Comparison of ENCODE assay signal across 8 cellular contexts in genomic region chr1:246564839-246565750, GRCh38. TPM values are rescaled to one million over a fixed set of nuclear protein-coding genes. Genes with fewer than 3 reads are reported as not detected.
A peak's percentile ranks its signal among the peaks of the same experiment; 100 is the strongest.
DNase-seq lines count a peak whose midpoint lies in the region; ATAC-seq and TF ChIP-seq lines count a peak whose summit lies in the region.

No MANE protein-coding gene starts in this region.

- H3K9me3 ChIP-seq in ascending aorta (no peaks in the 10 kb centered on the region), lower lobe of right lung (no peaks in the 10 kb centered on the region), uterus (no peaks in the 10 kb centered on the region)

- H3K36me3 ChIP-seq in ascending aorta, result peaks cover 0 to 10% of the 10 kb centered on the region in 2 donors
- peaks cover 25% of the 10 kb centered on the region for H3K36me3 ChIP-seq in lower lobe of right lung
- H3K36me3 ChIP-seq in uterus, result no peaks in the 10 kb centered on the region

- TF ChIP-seq CTCF in ascending aorta (IDR thresholded peaks at IDR 0.05), result no peak
- no peak for TF ChIP-seq CTCF in lower lobe of right lung (IDR thresholded peaks at IDR 0.05)
- no peak for TF ChIP-seq CTCF in uterus (IDR thresholded peaks at IDR 0.05)
- TF ChIP-seq CTCF in GM10266 (IDR thresholded peaks at IDR 0.05; ENCODE audit: control insufficient read depth, insufficient read depth, low read depth, missing control alignments), result no peak

- H3K27ac ChIP-seq in ascending aorta (peak overlapping the region; percentile 90 to 98), lower lobe of right lung (peak overlapping the region; percentile 96), uterus (peak overlapping the region; percentile 91 to 92)

- intact Hi-C loops in ascending aorta (cut with DNase I), result loop anchor here (5.0 kb wide), 6 partner anchors 42 to 1703 kb away; partner anchors contain the start of genes HNRNPU, SMYD3 and ZNF496
- intact Hi-C loops in lower lobe of right lung (cut with DNase I), result no loop called here
- intact Hi-C loops in uterus (cut with DNase I; ENCODE audit: low total_unique reads), result loop anchor here (10.0 kb wide), 1 partner anchor 130 kb away; no protein-coding TSS in a partner anchor

- ATAC-seq in lower lobe of right lung, result no peak

- H3K4me3 ChIP-seq in ascending aorta, result peak overlapping the region; percentile 93 to 98
- H3K4me3 ChIP-seq in lower lobe of right lung, result peak overlapping the region; percentile 100
- peak overlapping the region; percentile 66 to 75 for H3K4me3 ChIP-seq in uterus

- TF ChIP-seq POLR2A in uterus (IDR thresholded peaks at IDR 0.05), result no peak

- peaks cover 11 to 29% of the 10 kb centered on the region in 2 donors for H3K4me1 ChIP-seq in ascending aorta
- H3K4me1 ChIP-seq in lower lobe of right lung, result peaks cover 47% of the 10 kb centered on the region
- H3K4me1 ChIP-seq in uterus, result peaks cover 0 to 13% of the 10 kb centered on the region in 2 donors

- peak; percentile 14 for DNase-seq in stimulated activated CD4-positive, alpha-beta T cell treated with anti-CD3 and anti-CD28 coated beads, Interleukin-4, amount 100 ng/mL, for 1 hour
- DNase-seq in stimulated activated CD4-positive, alpha-beta T cell treated with anti-CD3 and anti-CD28 coated beads, Interleukin-2, amount 100 ng/mL, for 48 hours, result no peak
- no peak for DNase-seq in ascending aorta (ENCODE audit: low spot score in 2 of 2)
- no peak for DNase-seq in lower lobe of right lung
- no peak for DNase-seq in uterus
- no peak for DNase-seq in hippocampal formation (lab: John Stamatoyannopoulos, UW)
- no peak for DNase-seq in SHP77 treated with DMSO at 0.1 percent for 48 hours (lab: John Stamatoyannopoulos, UW)
- no peak for DNase-seq in GM10266 (ENCODE audit: extremely low spot score)

- no peaks in the 10 kb centered on the region for H3K27me3 ChIP-seq in ascending aorta
- no peaks in the 10 kb centered on the region for H3K27me3 ChIP-seq in lower lobe of right lung (ENCODE audit: low read depth)
- H3K27me3 ChIP-seq in uterus, result no peaks in the 10 kb centered on the region

RNA-seq across cellular contexts. Expression of gene TFB2M, which starts 1.0 kb away (rescaled TPM):
- 1.6 TPM for total RNA-seq in ascending aorta
- 10.2 TPM for total RNA-seq in lower lobe of right lung
- 10 to 100 TPM in 1 of 4 donors, 1 to 10 TPM in 3; 3.5 to 25.0 (median 8.8) TPM for total RNA-seq in uterus

RNA-seq across cellular contexts. Expression of gene CNST, which starts 1.2 kb away (rescaled TPM):
- total RNA-seq in ascending aorta, result 125 TPM
- 31.4 TPM for total RNA-seq in lower lobe of right lung
- 10 to 100 TPM; 19.7 to 31.0 (median 29.2) TPM for total RNA-seq in uterus

RNA-seq across cellular contexts. Expression of gene SMYD3, which starts 58.0 kb away (rescaled TPM):
- total RNA-seq in ascending aorta (0.32 TPM), lower lobe of right lung (20.5 TPM), uterus (10 to 100 TPM; 10.5 to 36.4 (median 22.5) TPM)
